Comparison of ENCODE assay signal across 18 cellular contexts in the genomic region with DNA sequence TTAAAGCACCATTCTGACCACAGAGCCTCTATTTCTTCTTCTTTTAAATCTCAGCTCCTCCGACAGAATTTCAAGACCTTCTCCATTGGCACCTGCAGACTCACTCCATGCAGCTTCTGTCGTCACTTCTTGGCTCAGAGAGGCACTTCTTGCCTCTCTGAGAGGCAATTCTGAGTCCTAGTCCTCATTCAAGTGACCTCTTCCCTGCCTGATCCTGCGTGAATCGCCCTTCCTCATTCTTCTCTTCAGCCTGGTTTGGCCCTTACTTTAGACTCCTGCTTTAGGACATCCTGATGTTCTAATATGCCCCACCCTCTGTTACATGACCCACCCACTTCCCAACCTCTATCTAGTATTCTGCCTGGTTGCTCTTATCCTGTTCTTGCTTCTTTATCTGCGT. TPM values are rescaled to one million over a fixed set of nuclear protein-coding genes. Genes with fewer than 3 reads are reported as not detected.
DNase-seq lines count a peak whose midpoint lies in the region; ATAC-seq and TF ChIP-seq lines count a peak whose summit lies in the region.
"Had no signal": no experiment of that assay in that cellular context is flagged by ENCODE, and none has a peak within 500 bp of the region (broad histone marks: within the 10 kb centered on the region; RNA-seq: fewer than 3 reads in every experiment).

No MANE protein-coding gene starts in this region.

- H3K4me3 ChIP-seq in HEK293 (ENCODE audit: low read depth, low read length): no peak overlapping the region
- H3K4me3 ChIP-seq in Panc1 (ENCODE audit: low read depth in 2 of 2, low read length in 2 of 2): no peak overlapping the region
- no peak overlapping the region for H3K4me3 ChIP-seq in naive thymus-derived CD4-positive, alpha-beta T cell (ENCODE audit: low read length)
- no peak overlapping the region for H3K4me3 ChIP-seq in tibial nerve
- H3K4me3 ChIP-seq: GM23248 had no signal

- no peak for TF ChIP-seq EP300 in tibial nerve (IDR thresholded peaks at IDR 0.05)

- no peak for ATAC-seq in Panc1
- ATAC-seq in naive thymus-derived CD4-positive, alpha-beta T cell: no peak
- ATAC-seq: CD8-positive, alpha-beta T cell; HCT116 had no signal

- TF ChIP-seq CTCF in HEK293 (tag by site-specific recombination; IDR thresholded peaks at IDR 0.05) (no peak), Panc1 (IDR thresholded peaks at IDR 0.05) (no peak), GM10266 (IDR thresholded peaks at IDR 0.05; ENCODE audit: control insufficient read depth, insufficient read depth, low read depth, missing control alignments) (no peak), tibial nerve (IDR thresholded peaks at IDR 0.05) (no peak)

- no peak overlapping the region for H3K4me3 Mint-ChIP-seq in naive thymus-derived CD4-positive, alpha-beta T cell
- H3K4me3 Mint-ChIP-seq: CD8-positive, alpha-beta T cell had no signal

- no TSS peak for BruUV-seq in Panc1 (replicated peaks; lab: Mats Ljungman, UMichigan)

- DNase-seq in Panc1 (ENCODE audit: low read depth, low spot score) (no peak), GM10266 (ENCODE audit: extremely low spot score) (no peak), tibial nerve (ENCODE audit: low spot score in 2 of 2) (no peak), NCI-H2171 (lab: John Stamatoyannopoulos, UW) (no peak)
- DNase-seq in naive thymus-derived CD4-positive, alpha-beta T cell: no peak
- DNase-seq: CD8-positive, alpha-beta T cell; COR-L47; DMS153; DMS79 treated with DMSO at 0.1 percent for 48 hours; GDM1; GM23248 had no signal

- H3K4me1 ChIP-seq in HEK293 (ENCODE audit: control insufficient read depth, insufficient read depth, low read length) (peaks cover 19% of the 10 kb centered on the region), Panc1 (ENCODE audit: control insufficient read depth, insufficient read depth, low read length) (peaks cover 21% of the 10 kb centered on the region), tibial nerve (no peaks in the 10 kb centered on the region)
- no peaks in the 10 kb centered on the region for H3K4me1 ChIP-seq in naive thymus-derived CD4-positive, alpha-beta T cell (ENCODE audit: control insufficient read depth in 2 of 2, insufficient read depth in 2 of 2, low read length in 2 of 2)

- H3K27ac Mint-ChIP-seq in naive thymus-derived CD4-positive, alpha-beta T cell: no peak overlapping the region
- H3K27ac Mint-ChIP-seq: CD14-positive monocyte; CD8-positive, alpha-beta T cell had no signal

- no peaks in the 10 kb centered on the region for H3K9me3 ChIP-seq in HEK293 (ENCODE audit: control insufficient read depth, insufficient read depth, low read depth, low read length)
- no peaks in the 10 kb centered on the region for H3K9me3 ChIP-seq in Panc1 (ENCODE audit: control insufficient read depth, insufficient read depth, low read depth, low read length)
- no peaks in the 10 kb centered on the region for H3K9me3 ChIP-seq in naive thymus-derived CD4-positive, alpha-beta T cell (ENCODE audit: control insufficient read depth in 2 of 3, low read length in 3 of 3)
- H3K9me3 ChIP-seq in tibial nerve: no peaks in the 10 kb centered on the region

- H3K27ac ChIP-seq in HEK293 (ENCODE audit: extremely low read depth, low read depth, low read length) (no peak overlapping the region; the same call in 1 of the 2 replicates), Panc1 (ENCODE audit: low read length) (peak overlapping the region; percentile 67; the same call in 1 of the 2 replicates), cingulate gyrus (ENCODE audit: low read depth, low read length) (peak overlapping the region; percentile 42), temporal lobe (ENCODE audit: low read depth, low read length) (peak overlapping the region; percentile 4), tibial nerve (no peak overlapping the region)
- H3K27ac ChIP-seq in naive thymus-derived CD4-positive, alpha-beta T cell (ENCODE audit: low read depth, low read length): no peak overlapping the region
- H3K27ac ChIP-seq: GM23248 had no signal

- TF ChIP-seq POLR2A in tibial nerve (IDR thresholded peaks at IDR 0.05): no peak

- intact Hi-C loops in Panc1 (cut with micrococcal nuclease; ENCODE audit: unreplicated experiment): no loop called here
- intact Hi-C loops in naive thymus-derived CD4-positive, alpha-beta T cell (cut with micrococcal nuclease): no loop called here

- CTCF ChIA-PET in HEK293 (lab: Yijun Ruan, JAX) (interaction anchor here (0.7 to 4.1 kb wide), 4 partner anchors 15 to 61 kb away, joined by 3 to 15 read pairs (median 9); no protein-coding TSS in a partner anchor), Panc1 (lab: Charles Lee) (no interaction called here)
- CTCF ChIA-PET in naive thymus-derived CD4-positive, alpha-beta T cell (lab: Charles Lee): no interaction called here

- no peaks in the 10 kb centered on the region for H3K36me3 ChIP-seq in HEK293 (ENCODE audit: control insufficient read depth in 2 of 2, insufficient read depth in 1 of 2, low read length in 2 of 2)
- H3K36me3 ChIP-seq in Panc1 (ENCODE audit: control insufficient read depth, insufficient read depth, low read length): no peaks in the 10 kb centered on the region
- no peaks in the 10 kb centered on the region for H3K36me3 ChIP-seq in naive thymus-derived CD4-positive, alpha-beta T cell (ENCODE audit: control insufficient read depth in 2 of 3, insufficient read depth in 3 of 3, low read length in 3 of 3)
- no peaks in the 10 kb centered on the region for H3K36me3 ChIP-seq in tibial nerve

- H3K36me3 Mint-ChIP-seq in naive thymus-derived CD4-positive, alpha-beta T cell: no peaks in the 10 kb centered on the region
- H3K36me3 Mint-ChIP-seq: CD14-positive monocyte; CD8-positive, alpha-beta T cell had no signal

- H3K4me1 Mint-ChIP-seq in naive thymus-derived CD4-positive, alpha-beta T cell: peaks cover 0 to 2% (median 0%) of the 10 kb centered on the region in 7 donors
- H3K4me1 Mint-ChIP-seq: CD14-positive monocyte had no signal

- POLR2A ChIA-PET in HEK293 (lab: Yijun Ruan, JAX): no interaction called here
- POLR2A ChIA-PET in Panc1 (lab: Charles Lee): interaction anchor here (0.6 kb wide), 1 partner anchor 89 kb away, joined by 3 read pairs; no protein-coding TSS in a partner anchor
- POLR2A ChIA-PET in naive thymus-derived CD4-positive, alpha-beta T cell (lab: Charles Lee): no interaction called here

- H3K9me3 Mint-ChIP-seq in naive thymus-derived CD4-positive, alpha-beta T cell: no peaks in the 10 kb centered on the region
- H3K9me3 Mint-ChIP-seq: CD14-positive monocyte; CD8-positive, alpha-beta T cell had no signal

- H3K27me3 ChIP-seq in Panc1 (ENCODE audit: control insufficient read depth, insufficient read depth, low read length) (no peaks in the 10 kb centered on the region), tibial nerve (peaks cover 0 to 25% of the 10 kb centered on the region in 2 donors)
- H3K27me3 ChIP-seq in naive thymus-derived CD4-positive, alpha-beta T cell (ENCODE audit: control insufficient read depth in 2 of 2, insufficient read depth in 2 of 2, low read length in 2 of 2): peaks cover 0 to 3% of the 10 kb centered on the region in 2 donors

- H3K27me3 Mint-ChIP-seq in naive thymus-derived CD4-positive, alpha-beta T cell: peaks cover 34 to 46% (median 39%) of the 10 kb centered on the region in 5 donors

- in situ Hi-C loops in Panc1 (cut with HindIII; ENCODE audit: low pct_unique_long_range_greater_than_20kb, low sequenced_read_pairs): no loop called here

- WGBS in tibial nerve, 2 donors: 84 to 90% methylated on average over 5 of the region's 5 CpGs

TF ChIP-seq in HEK293, 187 proteins besides CTCF, POLR2A, EP300 and RAD21:
- 0 out of 2 replicates have a peak, but pooled peaks have one; percentile 8 for TF ChIP-seq KLF1 (tag by site-specific recombination; IDR thresholded peaks at IDR 0.05)
- TF ChIP-seq, protein P1, sequence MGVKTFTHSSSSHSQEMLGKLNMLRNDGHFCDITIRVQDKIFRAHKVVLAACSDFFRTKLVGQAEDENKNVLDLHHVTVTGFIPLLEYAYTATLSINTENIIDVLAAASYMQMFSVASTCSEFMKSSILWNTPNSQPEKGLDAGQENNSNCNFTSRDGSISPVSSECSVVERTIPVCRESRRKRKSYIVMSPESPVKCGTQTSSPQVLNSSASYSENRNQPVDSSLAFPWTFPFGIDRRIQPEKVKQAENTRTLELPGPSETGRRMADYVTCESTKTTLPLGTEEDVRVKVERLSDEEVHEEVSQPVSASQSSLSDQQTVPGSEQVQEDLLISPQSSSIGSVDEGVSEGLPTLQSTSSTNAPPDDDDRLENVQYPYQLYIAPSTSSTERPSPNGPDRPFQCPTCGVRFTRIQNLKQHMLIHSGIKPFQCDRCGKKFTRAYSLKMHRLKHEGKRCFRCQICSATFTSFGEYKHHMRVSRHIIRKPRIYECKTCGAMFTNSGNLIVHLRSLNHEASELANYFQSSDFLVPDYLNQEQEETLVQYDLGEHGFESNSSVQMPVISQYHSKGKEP (tag by site-specific recombination; IDR thresholded peaks at IDR 0.05): no peak

RNA-seq across cellular contexts. Expression of a gene that starts 55.5 kb away (rescaled TPM):
- total RNA-seq in Panc1 (2021; ENCODE audit: unreplicated experiment): not detected
- not detected for polyA plus RNA-seq in Panc1 (2012; ENCODE audit: insufficient read length)
- not detected for total RNA-seq in temporal lobe
- not detected for total RNA-seq in naive thymus-derived CD4-positive, alpha-beta T cell
- not detected for polyA plus RNA-seq in naive thymus-derived CD4-positive, alpha-beta T cell
- total RNA-seq in tibial nerve: not detected
- total RNA-seq: A673; CD8-positive, alpha-beta T cell; GM23248 had no signal
- polyA plus RNA-seq: BJ, CD14-positive monocyte, GM23248 had no signal

Comparison
In these comparisons a context has a peak if more than half of its experiments do, and no peak if none do; other contexts are left out.
1. H3K27ac ChIP-seq: peak in Panc1 (single experiment), cingulate gyrus (single experiment) and temporal lobe (single experiment); none in HEK293 (single experiment), naive thymus-derived CD4-positive, alpha-beta T cell (single experiment) and tibial nerve (0 of 4).